Comparison of ENCODE assay signal across 8 cellular contexts in the genomic region with DNA sequence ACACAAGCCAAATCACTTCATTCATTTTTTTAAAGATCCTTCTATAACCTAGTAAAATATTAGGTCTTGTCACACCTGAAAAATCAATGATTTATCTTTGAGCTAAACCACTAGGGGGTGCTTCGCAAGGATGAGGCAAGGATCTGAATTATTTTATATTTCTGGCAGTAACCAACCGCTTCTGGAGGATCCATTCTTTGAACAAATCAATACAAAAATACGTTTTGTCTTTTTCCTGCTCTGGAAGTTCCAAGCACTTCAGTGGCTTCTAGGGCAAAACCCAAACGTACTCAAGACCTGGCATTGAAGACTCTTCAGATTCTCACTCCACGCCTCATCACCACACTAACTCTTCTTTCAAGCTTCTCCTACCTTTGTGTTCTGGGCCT. TPM values are rescaled to one million over a fixed set of nuclear protein-coding genes. Genes with fewer than 3 reads are reported as not detected.
DNase-seq lines count a peak whose midpoint lies in the region; ATAC-seq and TF ChIP-seq lines count a peak whose summit lies in the region.

No MANE protein-coding gene starts in this region.

- in situ Hi-C loops in ACHN (cut with HindIII; ENCODE audit: low pct_ligation_motif_present, low pct_unique_long_range_greater_than_20kb, low sequenced_read_pairs) = no loop called here

- H3K4me1 ChIP-seq in PC-3 (ENCODE audit: insufficient read depth, low read length) (peaks cover 14% of the 10 kb centered on the region), liver (ENCODE audit: control insufficient read depth in 4 of 4, insufficient read depth in 4 of 4, low read length in 3 of 4) (peaks cover 7 to 27% (median 22%) of the 10 kb centered on the region in 4 donors), upper lobe of right lung (peaks cover 15% of the 10 kb centered on the region)

- H3K36me3 ChIP-seq in PC-3 (ENCODE audit: low read depth, low read length) = peaks cover 16% of the 10 kb centered on the region; the same call in 1 of the 2 replicates
- H3K36me3 ChIP-seq in liver (ENCODE audit: control insufficient read depth in 4 of 4, insufficient read depth in 3 of 4, low read depth in 1 of 4, low read length in 3 of 4) = peaks cover 0 to 17% (median 9%) of the 10 kb centered on the region in 4 donors
- H3K36me3 ChIP-seq in upper lobe of right lung = peaks cover 29% of the 10 kb centered on the region

- peak overlapping the region; percentile 64 for H2AFZ ChIP-seq in PC-3 (ENCODE audit: low read length)

- WGBS in liver = under 1% methylated on average over 5 of the region's 5 CpGs

- H3K9me2 ChIP-seq in PC-3 (replicated peaks; ENCODE audit: low read length) = no peaks in the 10 kb centered on the region

- H3K4me2 ChIP-seq in PC-3 (ENCODE audit: low read length) = peak overlapping the region; percentile 93

- intact Hi-C loops in PC-3 (cut with micrococcal nuclease) = loop anchor here (5.0 kb wide), 1 partner anchor 339 kb away; no protein-coding TSS in a partner anchor
- intact Hi-C loops in upper lobe of right lung (cut with DNase I) = no loop called here

- peaks cover 42% of the 10 kb centered on the region for H3K79me2 ChIP-seq in PC-3 (ENCODE audit: low read length)

- peak overlapping the region; percentile 87 for H3K4me3 ChIP-seq in PC-3 (ENCODE audit: low read length)
- peak overlapping the region; percentile 72 to 100 (median 74) for H3K4me3 ChIP-seq in liver (ENCODE audit: low read depth in 1 of 3, low read length in 3 of 3)
- peak overlapping the region; percentile 90 for H3K4me3 ChIP-seq in upper lobe of right lung

- no peaks in the 10 kb centered on the region for H3K9me3 ChIP-seq in PC-3 (ENCODE audit: low read length)
- H3K9me3 ChIP-seq in liver (ENCODE audit: control insufficient read depth in 4 of 4, low read length in 3 of 4) = no peaks in the 10 kb centered on the region
- no peaks in the 10 kb centered on the region for H3K9me3 ChIP-seq in upper lobe of right lung

- H3F3A ChIP-seq in PC-3 (ENCODE audit: low read length, unreplicated experiment) = no peaks in the 10 kb centered on the region

- DNase-seq in ACHN = peak; percentile 58
- peak; percentile 66 for DNase-seq in PC-3
- DNase-seq in cerebellum (ENCODE audit: low spot score) = peak; percentile 27
- DNase-seq in upper lobe of right lung = no peak

- peaks cover 17% of the 10 kb centered on the region for H4K20me1 ChIP-seq in PC-3 (ENCODE audit: low read length)

- TF ChIP-seq RAD21 in liver (IDR thresholded peaks at IDR 0.05) = peak; percentile 68 to 69

- CTCF ChIA-PET in PC-3 (lab: Charles Lee) = interaction anchor here (0.6 to 2.3 kb wide), 12 partner anchors 11 to 704 kb away, joined by 3 to 13 read pairs (median 4); no protein-coding TSS in a partner anchor

- ATAC-seq in HG03139 (IDR thresholded peaks at IDR 0.05; ENCODE audit: unreplicated experiment) = peak; percentile 1
- ATAC-seq in PC-3 = peak; percentile 32
- no peak for ATAC-seq in upper lobe of right lung
- ATAC-seq in HG02840 (IDR thresholded peaks at IDR 0.05; ENCODE audit: low FRiP score, unreplicated experiment) = no peak

- POLR2A ChIA-PET in PC-3 (lab: Charles Lee; ENCODE audit: unreplicated experiment) = interaction anchor here (0.6 to 0.7 kb wide), 2 partner anchors 23 to 341 kb away, joined by 3 to 4 read pairs; no protein-coding TSS in a partner anchor

- BruUV-seq in PC-3 (replicated peaks; lab: Mats Ljungman, UMichigan) = TSS peak; percentile 75

- H3K9ac ChIP-seq in PC-3 (ENCODE audit: low read length) (peak overlapping the region; percentile 89), liver (ENCODE audit: low read depth in 1 of 2, low read length in 2 of 2) (peak overlapping the region; percentile 51 to 67)

- TF ChIP-seq CTCF in GM12872 (IDR thresholded peaks at IDR 0.05; ENCODE audit: insufficient read depth, low read depth, low read length) (peak; percentile 48; the same call in 2 of the 3 replicates), PC-3 (conservative IDR thresholded peaks at IDR 0.05; ENCODE audit: low read depth, low read length) (peak; percentile 89), liver (IDR thresholded peaks at IDR 0.05; ENCODE audit: low read depth, low read length, missing input control) (peak; percentile 53), upper lobe of right lung (IDR thresholded peaks at IDR 0.05) (peak; percentile 53)

- peak overlapping the region; percentile 71 for H3K27ac ChIP-seq in PC-3 (ENCODE audit: low read length)
- peak overlapping the region; percentile 77 to 78 for H3K27ac ChIP-seq in liver (ENCODE audit: low read depth in 1 of 2, low read length in 2 of 2)
- peak overlapping the region; percentile 98 for H3K27ac ChIP-seq in upper lobe of right lung

- H3K27me3 ChIP-seq in PC-3 (ENCODE audit: low read length) (no peaks in the 10 kb centered on the region), liver (ENCODE audit: control insufficient read depth in 4 of 4, insufficient read depth in 4 of 4, low read length in 3 of 4) (no peaks in the 10 kb centered on the region), upper lobe of right lung (peaks cover 4% of the 10 kb centered on the region)

TF ChIP-seq in liver, 16 proteins besides CTCF, POLR2A, EP300 and RAD21:
- TF ChIP-seq, protein P1, sequence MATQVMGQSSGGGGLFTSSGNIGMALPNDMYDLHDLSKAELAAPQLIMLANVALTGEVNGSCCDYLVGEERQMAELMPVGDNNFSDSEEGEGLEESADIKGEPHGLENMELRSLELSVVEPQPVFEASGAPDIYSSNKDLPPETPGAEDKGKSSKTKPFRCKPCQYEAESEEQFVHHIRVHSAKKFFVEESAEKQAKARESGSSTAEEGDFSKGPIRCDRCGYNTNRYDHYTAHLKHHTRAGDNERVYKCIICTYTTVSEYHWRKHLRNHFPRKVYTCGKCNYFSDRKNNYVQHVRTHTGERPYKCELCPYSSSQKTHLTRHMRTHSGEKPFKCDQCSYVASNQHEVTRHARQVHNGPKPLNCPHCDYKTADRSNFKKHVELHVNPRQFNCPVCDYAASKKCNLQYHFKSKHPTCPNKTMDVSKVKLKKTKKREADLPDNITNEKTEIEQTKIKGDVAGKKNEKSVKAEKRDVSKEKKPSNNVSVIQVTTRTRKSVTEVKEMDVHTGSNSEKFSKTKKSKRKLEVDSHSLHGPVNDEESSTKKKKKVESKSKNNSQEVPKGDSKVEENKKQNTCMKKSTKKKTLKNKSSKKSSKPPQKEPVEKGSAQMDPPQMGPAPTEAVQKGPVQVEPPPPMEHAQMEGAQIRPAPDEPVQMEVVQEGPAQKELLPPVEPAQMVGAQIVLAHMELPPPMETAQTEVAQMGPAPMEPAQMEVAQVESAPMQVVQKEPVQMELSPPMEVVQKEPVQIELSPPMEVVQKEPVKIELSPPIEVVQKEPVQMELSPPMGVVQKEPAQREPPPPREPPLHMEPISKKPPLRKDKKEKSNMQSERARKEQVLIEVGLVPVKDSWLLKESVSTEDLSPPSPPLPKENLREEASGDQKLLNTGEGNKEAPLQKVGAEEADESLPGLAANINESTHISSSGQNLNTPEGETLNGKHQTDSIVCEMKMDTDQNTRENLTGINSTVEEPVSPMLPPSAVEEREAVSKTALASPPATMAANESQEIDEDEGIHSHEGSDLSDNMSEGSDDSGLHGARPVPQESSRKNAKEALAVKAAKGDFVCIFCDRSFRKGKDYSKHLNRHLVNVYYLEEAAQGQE (IDR thresholded peaks at IDR 0.05) = no peak
- TF ChIP-seq, protein P2, sequence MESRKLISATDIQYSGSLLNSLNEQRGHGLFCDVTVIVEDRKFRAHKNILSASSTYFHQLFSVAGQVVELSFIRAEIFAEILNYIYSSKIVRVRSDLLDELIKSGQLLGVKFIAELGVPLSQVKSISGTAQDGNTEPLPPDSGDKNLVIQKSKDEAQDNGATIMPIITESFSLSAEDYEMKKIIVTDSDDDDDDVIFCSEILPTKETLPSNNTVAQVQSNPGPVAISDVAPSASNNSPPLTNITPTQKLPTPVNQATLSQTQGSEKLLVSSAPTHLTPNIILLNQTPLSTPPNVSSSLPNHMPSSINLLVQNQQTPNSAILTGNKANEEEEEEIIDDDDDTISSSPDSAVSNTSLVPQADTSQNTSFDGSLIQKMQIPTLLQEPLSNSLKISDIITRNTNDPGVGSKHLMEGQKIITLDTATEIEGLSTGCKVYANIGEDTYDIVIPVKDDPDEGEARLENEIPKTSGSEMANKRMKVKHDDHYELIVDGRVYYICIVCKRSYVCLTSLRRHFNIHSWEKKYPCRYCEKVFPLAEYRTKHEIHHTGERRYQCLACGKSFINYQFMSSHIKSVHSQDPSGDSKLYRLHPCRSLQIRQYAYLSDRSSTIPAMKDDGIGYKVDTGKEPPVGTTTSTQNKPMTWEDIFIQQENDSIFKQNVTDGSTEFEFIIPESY (IDR thresholded peaks at IDR 0.05) = no peak
- TF ChIP-seq HNF4A (conservative IDR thresholded peaks at IDR 0.05) (no peak), JUND (IDR thresholded peaks at IDR 0.05) (no peak), RXRA (IDR thresholded peaks at IDR 0.05) (no peak), EGR1 (IDR thresholded peaks at IDR 0.05; ENCODE audit: low read depth in 2 of 2) (no peak), FOXA1 (IDR thresholded peaks at IDR 0.05) (no peak), TAF1 (conservative IDR thresholded peaks at IDR 0.05) (no peak), FOXA2 (IDR thresholded peaks at IDR 0.05) (no peak), HNF4G (IDR thresholded peaks at IDR 0.05) (no peak), NR2F2 (IDR thresholded peaks at IDR 0.05) (no peak), YY1 (IDR thresholded peaks at IDR 0.05) (no peak), GABPA (IDR thresholded peaks at IDR 0.05 in 1 of 2, conservative IDR thresholded peaks at IDR 0.05 in 1 of 2) (no peak), SP1 (IDR thresholded peaks at IDR 0.05) (no peak)
- TF ChIP-seq, protein P3, sequence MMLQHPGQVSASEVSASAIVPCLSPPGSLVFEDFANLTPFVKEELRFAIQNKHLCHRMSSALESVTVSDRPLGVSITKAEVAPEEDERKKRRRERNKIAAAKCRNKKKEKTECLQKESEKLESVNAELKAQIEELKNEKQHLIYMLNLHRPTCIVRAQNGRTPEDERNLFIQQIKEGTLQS (IDR thresholded peaks at IDR 0.05) = no peak
- TF ChIP-seq, protein P4, sequence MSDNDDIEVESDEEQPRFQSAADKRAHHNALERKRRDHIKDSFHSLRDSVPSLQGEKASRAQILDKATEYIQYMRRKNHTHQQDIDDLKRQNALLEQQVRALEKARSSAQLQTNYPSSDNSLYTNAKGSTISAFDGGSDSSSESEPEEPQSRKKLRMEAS (IDR thresholded peaks at IDR 0.05) = no peak
TF ChIP-seq in liver: peak in this region for 0.

RNA-seq across cellular contexts. Expression of a gene that starts 0.5 kb away (rescaled TPM):
- total RNA-seq in PC-3 (2014; rRNA removed) (83.8 and 102 TPM in 2 replicates), cerebellum (30.7 TPM), liver (10 to 100 TPM; 21.3 to 38.5 TPM), upper lobe of right lung (36.8 TPM)
- polyA plus RNA-seq in liver = 10 to 100 TPM; 13.6 to 22.8 TPM

RNA-seq across cellular contexts. Expression of a gene that starts 14.2 kb away (rescaled TPM):
- total RNA-seq in PC-3 (2014; rRNA removed) = 59.8 and 73.8 TPM in 2 replicates
- total RNA-seq in cerebellum = 10.9 TPM
- 1 to 10 TPM; 3.0 to 3.7 TPM for total RNA-seq in liver
- 1 to 10 TPM in 1 of 2 donors, under 1 TPM in 1; 0.83 to 4.9 TPM for polyA plus RNA-seq in liver
- 25.7 TPM for total RNA-seq in upper lobe of right lung

RNA-seq across cellular contexts. Expression of a gene that starts 38.3 kb away (rescaled TPM):
- total RNA-seq in PC-3 (2014; rRNA removed) = 15.3 and 16.6 TPM in 2 replicates
- total RNA-seq in cerebellum = 24.3 TPM
- total RNA-seq in liver = 1 to 10 TPM; 3.4 to 5.0 TPM
- 1 to 10 TPM; 1.8 to 3.0 TPM for polyA plus RNA-seq in liver
- total RNA-seq in upper lobe of right lung = 25.3 TPM

Comparison
In these comparisons a context has a peak if more than half of its experiments do, and no peak if none do; other contexts are left out.
1. ATAC-seq: peak in HG03139 (single experiment) and PC-3 (single experiment); none in upper lobe of right lung (single experiment) and HG02840 (single experiment).
2. Peak in every context shown above with its lines, with median percentiles within 50 percentile points of each other: CTCF ChIP-seq, H3K27ac ChIP-seq and H3K4me3 ChIP-seq.